7 cellular contexts compared by ENCODE assay signal in the genomic region with DNA sequence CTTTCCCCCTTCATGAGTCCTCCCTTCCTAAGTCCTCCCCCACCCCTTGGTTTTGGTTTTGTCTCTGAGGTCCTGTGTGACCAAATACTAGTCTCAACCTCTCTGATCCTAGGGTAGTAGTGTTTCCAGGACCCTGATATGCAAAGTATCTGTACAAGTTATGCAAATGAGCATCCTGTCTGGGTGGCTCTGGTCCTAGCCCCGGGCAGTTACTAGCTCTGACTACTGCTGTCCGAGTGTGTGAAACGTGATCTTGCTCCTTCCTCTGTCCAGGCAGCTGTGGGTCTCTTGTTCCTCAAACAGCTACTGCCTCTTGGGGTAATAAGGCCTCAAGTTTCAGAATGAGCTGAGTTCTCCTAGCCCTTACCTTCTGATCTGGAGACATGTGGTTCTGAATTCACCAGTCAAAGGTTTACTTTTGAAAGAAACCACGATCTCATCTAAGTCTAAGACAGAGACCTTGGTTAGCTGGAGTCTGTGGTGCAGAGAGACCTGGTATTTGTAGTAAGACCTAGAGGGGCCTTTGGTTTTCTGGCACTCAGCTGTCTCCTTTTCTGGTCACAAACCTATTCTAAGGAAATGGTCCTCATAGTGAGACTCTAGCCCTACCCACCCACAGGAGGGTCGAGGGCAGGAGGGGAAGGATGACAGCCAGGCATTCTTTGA. TPM values are rescaled to one million over a fixed set of nuclear protein-coding genes. Genes with fewer than 3 reads are reported as not detected.
A peak's percentile ranks its signal among the peaks of the same experiment; 100 is the strongest.
DNase-seq lines count a peak whose midpoint lies in the region; ATAC-seq and TF ChIP-seq lines count a peak whose summit lies in the region.

No MANE protein-coding gene starts in this region.

- no peak for TF ChIP-seq CTCF in A673 (conservative IDR thresholded peaks at IDR 0.05; ENCODE audit: low read depth, low read length)

- H3K4me1 Mint-ChIP-seq in IgD-negative memory B cell: peaks cover 53 to 69% (median 62%) of the 10 kb centered on the region in 3 donors
- H3K4me1 Mint-ChIP-seq in activated naive CD8-positive, alpha-beta T cell treated with anti-CD3 and anti-CD28 coated beads, Interleukin-2, amount 10 ng/mL, durations not matched to agents 7 days and 5 days: peaks cover 56% of the 10 kb centered on the region

- no peak for DNase-seq in activated naive CD8-positive, alpha-beta T cell treated with anti-CD3 and anti-CD28 coated beads, Interleukin-2, amount 10 ng/mL, durations not matched to agents 7 days and 5 days
- no peak for DNase-seq in HCEC 1CT
- no peak for DNase-seq in HPDE6-E6E7 (ENCODE audit: extremely low spot score)
- DNase-seq in A673 (ENCODE audit: low spot score): no peak

- peak overlapping the region in 2 of 3 donors; percentile 18 to 75 for H3K27ac Mint-ChIP-seq in IgD-negative memory B cell
- peak overlapping the region; percentile 87 for H3K27ac Mint-ChIP-seq in activated naive CD8-positive, alpha-beta T cell treated with anti-CD3 and anti-CD28 coated beads, Interleukin-2, amount 10 ng/mL, durations not matched to agents 7 days and 5 days

- no peak overlapping the region for H3K4me3 ChIP-seq in A673 (ENCODE audit: low read depth, low read length, poor library complexity, severe bottlenecking)

- no peak overlapping the region for H3K27ac ChIP-seq in A673 (ENCODE audit: low read depth, low read length, poor library complexity, severe bottlenecking)

- POLR2A ChIA-PET in activated naive CD8-positive, alpha-beta T cell treated with anti-CD3 and anti-CD28 coated beads, Interleukin-2, amount 10 ng/mL, durations not matched to agents 7 days and 5 days (lab: Charles Lee): interaction anchor here (0.7 to 1.4 kb wide), 9 partner anchors 16 to 170 kb away, joined by 3 to 8 read pairs (median 4); no protein-coding TSS in a partner anchor
- POLR2A ChIA-PET in A673 (lab: Charles Lee; ENCODE audit: low non-redundant PET): no interaction called here

- H3K4me1 ChIP-seq in A673 (ENCODE audit: insufficient read depth, low read length, poor library complexity, severe bottlenecking): no peaks in the 10 kb centered on the region

- H3K36me3 Mint-ChIP-seq in IgD-negative memory B cell: peaks cover 3% of the 10 kb centered on the region
- H3K36me3 Mint-ChIP-seq in activated naive CD8-positive, alpha-beta T cell treated with anti-CD3 and anti-CD28 coated beads, Interleukin-2, amount 10 ng/mL, durations not matched to agents 7 days and 5 days: peaks cover 7% of the 10 kb centered on the region

- no peaks in the 10 kb centered on the region for H3K9me3 ChIP-seq in A673 (ENCODE audit: low read depth, low read length, poor library complexity, severe bottlenecking)

- peak overlapping the region in 2 of 4 donors; percentile 84 to 85 for H3K4me3 Mint-ChIP-seq in IgD-negative memory B cell
- peak overlapping the region; percentile 44 for H3K4me3 Mint-ChIP-seq in activated naive CD8-positive, alpha-beta T cell treated with anti-CD3 and anti-CD28 coated beads, Interleukin-2, amount 10 ng/mL, durations not matched to agents 7 days and 5 days

- intact Hi-C loops in A673 (cut with micrococcal nuclease; ENCODE audit: unreplicated experiment): no loop called here

- no TSS peak for BruUV-seq in A673 (replicated peaks; lab: Mats Ljungman, UMichigan)

- H3K9me3 Mint-ChIP-seq in IgD-negative memory B cell: no peaks in the 10 kb centered on the region
- H3K9me3 Mint-ChIP-seq in activated naive CD8-positive, alpha-beta T cell treated with anti-CD3 and anti-CD28 coated beads, Interleukin-2, amount 10 ng/mL, durations not matched to agents 7 days and 5 days: no peaks in the 10 kb centered on the region

- H3K27me3 ChIP-seq in A673 (replicated peaks; ENCODE audit: insufficient read depth, low read depth, low read length, poor library complexity): no peaks in the 10 kb centered on the region

- H3K27me3 Mint-ChIP-seq in IgD-negative memory B cell: peaks cover 2% of the 10 kb centered on the region
- H3K27me3 Mint-ChIP-seq in activated naive CD8-positive, alpha-beta T cell treated with anti-CD3 and anti-CD28 coated beads, Interleukin-2, amount 10 ng/mL, durations not matched to agents 7 days and 5 days: no peaks in the 10 kb centered on the region

- no peaks in the 10 kb centered on the region for H3K36me3 ChIP-seq in A673 (ENCODE audit: insufficient read depth, low read length, poor library complexity, severe bottlenecking)

- ATAC-seq in GM18520 (IDR thresholded peaks at IDR 0.05; ENCODE audit: unreplicated experiment) (peak; percentile 69), GM21576 (IDR thresholded peaks at IDR 0.05; ENCODE audit: unreplicated experiment) (peak; percentile 78)
- ATAC-seq in activated naive CD8-positive, alpha-beta T cell treated with anti-CD3 and anti-CD28 coated beads, Interleukin-2, amount 10 ng/mL, durations not matched to agents 7 days and 5 days (ENCODE audit: low read depth): peak; percentile 81

- CTCF ChIA-PET in A673 (lab: Charles Lee): no interaction called here

RNA-seq across cellular contexts. Expression of a gene that starts 31.0 kb away (rescaled TPM):
- polyA plus RNA-seq in IgD-negative memory B cell: not detected
- total RNA-seq in activated naive CD8-positive, alpha-beta T cell treated with anti-CD3 and anti-CD28 coated beads, Interleukin-2, amount 10 ng/mL, durations not matched to agents 7 days and 5 days: not detected
- total RNA-seq in A673 (2021): not detected in 2 replicates

RNA-seq across cellular contexts. Expression of a gene that starts 32.8 kb away (rescaled TPM):
- 0.56 TPM for polyA plus RNA-seq in IgD-negative memory B cell
- total RNA-seq in activated naive CD8-positive, alpha-beta T cell treated with anti-CD3 and anti-CD28 coated beads, Interleukin-2, amount 10 ng/mL, durations not matched to agents 7 days and 5 days: under 1 TPM in 1 of 2 experiments, not detected in 1; 0.17 TPM
- total RNA-seq in A673 (2021): not detected in 2 replicates

RNA-seq across cellular contexts. Expression of a gene that starts 54.8 kb away (rescaled TPM):
- polyA plus RNA-seq in IgD-negative memory B cell: 4.1 TPM
- 10 to 100 TPM; 72.6 to 74.9 TPM for total RNA-seq in activated naive CD8-positive, alpha-beta T cell treated with anti-CD3 and anti-CD28 coated beads, Interleukin-2, amount 10 ng/mL, durations not matched to agents 7 days and 5 days
- 39.2 and 41.9 TPM in 2 replicates for total RNA-seq in A673 (2021)
